ENCODE assay signal across 8 cellular contexts in the genomic region with DNA sequence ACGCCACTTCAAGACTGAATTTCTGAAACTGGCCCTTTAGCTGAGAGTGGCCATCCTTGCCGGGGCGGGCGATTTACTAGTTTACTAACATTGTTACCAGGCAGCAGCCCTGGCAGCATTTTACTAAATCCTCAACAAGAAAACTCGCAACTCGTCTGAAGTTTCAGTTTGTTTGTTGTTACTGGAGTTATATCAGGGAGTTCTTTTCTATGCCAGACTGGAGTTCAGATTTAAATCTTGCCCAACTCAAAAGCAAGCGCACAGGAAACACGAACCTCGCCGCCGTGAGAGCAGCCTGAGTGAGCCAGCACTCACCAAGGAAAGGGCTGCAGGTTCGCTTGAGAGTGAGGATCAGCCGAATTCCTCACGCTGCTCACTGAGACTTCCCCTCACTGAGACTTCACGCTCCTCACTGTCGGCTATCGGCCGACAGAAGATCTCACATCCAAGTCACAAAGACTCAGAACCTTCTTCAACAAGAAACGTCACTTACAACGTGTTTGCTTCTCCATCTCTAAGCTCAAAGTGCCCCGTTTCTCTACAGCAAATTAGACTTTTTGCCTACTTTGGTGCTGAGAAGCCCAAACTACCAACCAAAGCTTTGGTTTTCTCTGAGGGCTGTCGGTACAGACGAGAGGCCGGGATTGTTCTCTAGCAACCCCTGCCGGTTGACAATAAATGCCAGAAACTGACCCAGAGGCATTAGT.
DNase-seq lines count a peak whose midpoint lies in the region; ATAC-seq and TF ChIP-seq lines count a peak whose summit lies in the region.

No MANE protein-coding gene starts in this region.

- TF ChIP-seq CTCF in SU-DHL-6 (IDR thresholded peaks at IDR 0.05; ENCODE audit: insufficient read depth, low read length, poor library complexity, severe bottlenecking) (peak; percentile 61), vagina (IDR thresholded peaks at IDR 0.05) (peak; percentile 26 to 42 (median 28))

- H3K9me3 ChIP-seq in SU-DHL-6 (ENCODE audit: insufficient read depth, low read length) (no peaks in the 10 kb centered on the region), vagina (no peaks in the 10 kb centered on the region)

- H3K4me1 ChIP-seq in rectal smooth muscle tissue (ENCODE audit: control insufficient read depth, insufficient read depth, low read length), result no peaks in the 10 kb centered on the region
- H3K4me1 ChIP-seq in vagina, result peaks cover 9% of the 10 kb centered on the region

- no peaks in the 10 kb centered on the region for H3K79me2 ChIP-seq in SU-DHL-6 (ENCODE audit: insufficient read depth, low read length)

- H3K9me2 ChIP-seq in SU-DHL-6 (replicated peaks; ENCODE audit: insufficient read depth, low read length), result no peaks in the 10 kb centered on the region

- ATAC-seq in HG03108 (IDR thresholded peaks at IDR 0.05; ENCODE audit: unreplicated experiment) (peak; percentile 90), left ventricle myocardium superior (peak; percentile 95)

- H3K9ac ChIP-seq in SU-DHL-6 (ENCODE audit: low read length) (peak overlapping the region; percentile 14; the same call in 1 of the 2 replicates), rectal smooth muscle tissue (ENCODE audit: low read length) (no peak overlapping the region)

- intact Hi-C loops in left ventricle myocardium superior (cut with micrococcal nuclease), result no loop called here
- intact Hi-C loops in vagina (cut with DNase I), result no loop called here

- H4K20me1 ChIP-seq in SU-DHL-6 (ENCODE audit: low read depth, low read length), result no peaks in the 10 kb centered on the region

- peak overlapping the region; percentile 52 for H3K4me2 ChIP-seq in SU-DHL-6 (ENCODE audit: low read depth, low read length, poor library complexity, severe bottlenecking)

- no peak for TF ChIP-seq POLR2A in vagina (IDR thresholded peaks at IDR 0.05)

- H2AFZ ChIP-seq in SU-DHL-6 (ENCODE audit: low read depth, low read length, severe bottlenecking), result peak overlapping the region; percentile 83

- DNase-seq in NCI-H524 (lab: John Stamatoyannopoulos, UW) (peak; percentile 30 to 47), NCI-H524 treated with DMSO at 0.1 percent for 48 hours (lab: John Stamatoyannopoulos, UW) (no peak), amniotic epithelial cell (ENCODE audit: low read depth) (peak; percentile 52), left ventricle myocardium superior (peak; percentile 49), vagina (ENCODE audit: extremely low spot score in 2 of 2) (no peak)

- H3K27ac ChIP-seq in SU-DHL-6 (ENCODE audit: low read depth, low read length) (no peak overlapping the region), rectal smooth muscle tissue (ENCODE audit: low read depth, low read length) (no peak overlapping the region), vagina (peak overlapping the region; percentile 35)

- no peaks in the 10 kb centered on the region for H3F3A ChIP-seq in SU-DHL-6 (ENCODE audit: insufficient read depth)

- H3K4me3 ChIP-seq in SU-DHL-6 (ENCODE audit: insufficient read depth, low read length, poor library complexity, severe bottlenecking), result peak overlapping the region; percentile 15
- peak overlapping the region; percentile 46 for H3K4me3 ChIP-seq in rectal smooth muscle tissue (ENCODE audit: low read length)
- H3K4me3 ChIP-seq in vagina, result peak overlapping the region; percentile 40 to 46

- H3K27me3 ChIP-seq in SU-DHL-6 (ENCODE audit: low read length) (no peaks in the 10 kb centered on the region), rectal smooth muscle tissue (ENCODE audit: control insufficient read depth, insufficient read depth, low read length) (no peaks in the 10 kb centered on the region), vagina (no peaks in the 10 kb centered on the region)

- no peaks in the 10 kb centered on the region for H3K36me3 ChIP-seq in SU-DHL-6 (ENCODE audit: low read length)
- no peaks in the 10 kb centered on the region for H3K36me3 ChIP-seq in rectal smooth muscle tissue (ENCODE audit: control insufficient read depth, insufficient read depth, low read length)
- H3K36me3 ChIP-seq in vagina, result no peaks in the 10 kb centered on the region

Comparison
In these comparisons a context has a peak if more than half of its experiments do, and no peak if none do; other contexts are left out.
1. DNase-seq: peak in NCI-H524 (2 of 2), amniotic epithelial cell (single experiment) and left ventricle myocardium superior (single experiment); none in NCI-H524 treated with DMSO at 0.1 percent for 48 hours (single experiment) and vagina (0 of 2).
2. Peak in every context shown above with its lines, with median percentiles within 50 percentile points of each other: H3K4me3 ChIP-seq.